ENCODE assay signal across 17 cellular contexts in genomic region chr5:34868736-34869135, GRCh38. TPM values are rescaled to one million over a fixed set of nuclear protein-coding genes. Genes with fewer than 3 reads are reported as not detected.
A peak's percentile ranks its signal among the peaks of the same experiment; 100 is the strongest.
DNase-seq lines count a peak whose midpoint lies in the region; ATAC-seq and TF ChIP-seq lines count a peak whose summit lies in the region.
"Had no signal": no experiment of that assay in that cellular context is flagged by ENCODE, and none has a peak within 500 bp of the region (broad histone marks: within the 10 kb centered on the region; RNA-seq: fewer than 3 reads in every experiment).

No MANE protein-coding gene starts in this region.

- TF ChIP-seq CTCF in neural crest cell (conservative IDR thresholded peaks at IDR 0.05) (no peak), heart right ventricle (IDR thresholded peaks at IDR 0.05) (no peak)

- no peaks in the 10 kb centered on the region for H3K9me2 ChIP-seq in GM23248 (ENCODE audit: insufficient read depth)

- peak overlapping the region; percentile 81 for H3K27ac Mint-ChIP-seq in neural crest cell (ENCODE audit: unreplicated experiment)
- H3K27ac Mint-ChIP-seq: CD8-positive, alpha-beta memory T cell had no signal

- in situ Hi-C loops in GM23248 (cut with MboI): no loop called here

- H3K36me3 ChIP-seq in heart right ventricle (no peaks in the 10 kb centered on the region), GM23248 (ENCODE audit: low read depth) (no peaks in the 10 kb centered on the region)
- H3K36me3 ChIP-seq: BLaER1 had no signal

- H3K27me3 ChIP-seq in heart right ventricle: no peaks in the 10 kb centered on the region
- no peaks in the 10 kb centered on the region for H3K27me3 ChIP-seq in GM23248 (replicated peaks; ENCODE audit: insufficient read depth)
- H3K27me3 ChIP-seq: BLaER1 had no signal

- no peak overlapping the region for H3K4me2 ChIP-seq in GM23248 (ENCODE audit: unreplicated experiment)
- H3K4me2 ChIP-seq: BLaER1 had no signal

- no peaks in the 10 kb centered on the region for H3K27me3 Mint-ChIP-seq in neural crest cell (ENCODE audit: low read depth)

- H2AFZ ChIP-seq in GM23248: no peak overlapping the region; the same call in 1 of the 2 replicates

- H3K4me1 Mint-ChIP-seq in neural crest cell: peaks cover 23% of the 10 kb centered on the region
- H3K4me1 Mint-ChIP-seq: CD8-positive, alpha-beta memory T cell had no signal

- H3K4me3 Mint-ChIP-seq in neural crest cell: no peak overlapping the region
- H3K4me3 Mint-ChIP-seq: CD8-positive, alpha-beta memory T cell had no signal

- H3K79me2 ChIP-seq in GM23248 (ENCODE audit: insufficient read depth): no peaks in the 10 kb centered on the region

- H3K36me3 Mint-ChIP-seq in neural crest cell (ENCODE audit: low read depth): peaks cover 10% of the 10 kb centered on the region
- H3K36me3 Mint-ChIP-seq: CD8-positive, alpha-beta memory T cell had no signal

- peak overlapping the region; percentile 85 for H3K27ac ChIP-seq in angular gyrus (ENCODE audit: low read depth, low read length)
- peak overlapping the region; percentile 75 for H3K27ac ChIP-seq in temporal lobe (ENCODE audit: low read depth, low read length)
- H3K27ac ChIP-seq in heart right ventricle: no peak overlapping the region
- H3K27ac ChIP-seq in GM23248: no peak overlapping the region
- H3K27ac ChIP-seq: BLaER1 had no signal

- H3F3A ChIP-seq in GM23248 (ENCODE audit: insufficient read depth): no peaks in the 10 kb centered on the region

- no peak for ATAC-seq in heart right ventricle
- ATAC-seq in activated CD4-positive, CD25-positive, alpha-beta regulatory T cell treated with anti-CD3 and anti-CD28 coated beads, Interleukin-2, amount 50 U/mL, for 24 hours: no peak
- ATAC-seq: HCT116 had no signal

- 95 to 97% methylated on average over 2 of the region's 2 CpGs for WGBS in heart right ventricle, 2 donors
- 93 to 95% methylated on average over 2 of the region's 2 CpGs for WGBS in GM23248 (ENCODE audit: low coverage in 1 of 2, low lambda C conversion rate in 2 of 2, missing lambda C conversion rate in 2 of 2), 2 experiments

- no peaks in the 10 kb centered on the region for H4K20me1 ChIP-seq in GM23248 (ENCODE audit: insufficient read depth)
- H4K20me1 ChIP-seq: BLaER1 had no signal

- no peaks in the 10 kb centered on the region for H3K9me3 ChIP-seq in heart right ventricle
- H3K9me3 ChIP-seq in GM23248 (ENCODE audit: low read depth): no peaks in the 10 kb centered on the region
- H3K9me3 ChIP-seq: BLaER1, Caco-2 had no signal

- intact Hi-C loops in heart right ventricle (cut with DNase I): no loop called here

- H3K4me3 ChIP-seq in heart right ventricle: no peak overlapping the region
- no peak overlapping the region for H3K4me3 ChIP-seq in GM23248
- H3K4me3 ChIP-seq: BLaER1 had no signal

- H3K4me1 ChIP-seq in heart right ventricle (peaks cover 0 to 3% (median 0%) of the 10 kb centered on the region in 9 donors), GM23248 (ENCODE audit: insufficient read depth) (no peaks in the 10 kb centered on the region)

- no peak overlapping the region for H3K9ac ChIP-seq in GM23248
- H3K9ac ChIP-seq: BLaER1 had no signal

- H3K9me3 Mint-ChIP-seq in neural crest cell: no peaks in the 10 kb centered on the region
- H3K9me3 Mint-ChIP-seq: CD8-positive, alpha-beta memory T cell had no signal

- peak; percentile 52 for DNase-seq in globus pallidus (ENCODE audit: low spot score)
- DNase-seq in neural crest cell (ENCODE audit: low read depth, low spot score): no peak
- DNase-seq in heart right ventricle: no peak
- no peak for DNase-seq in GM23248
- DNase-seq: 8988T; AML-193; Caco-2; CD8-positive, alpha-beta memory T cell; DMS53; GF-D8 had no signal

RNA-seq across cellular contexts. Expression of gene TTC23L, which starts 29.8 kb away (rescaled TPM):
- 1.6 and 2.3 TPM in 2 replicates for total RNA-seq in neural crest cell
- total RNA-seq in temporal lobe: 3.4 TPM
- under 1 TPM in 1 of 10 donors, not detected in 9; 0.66 TPM for total RNA-seq in heart right ventricle
- polyA plus RNA-seq in heart right ventricle: under 1 TPM in 1 of 2 donors, not detected in 1; 0.12 TPM
- total RNA-seq in GM23248 (2014; rRNA removed; shearing (Covaris generic)): under 0.01 TPM in 1 of 2 replicates, not detected in the other
- polyA plus RNA-seq in GM23248 (2016; fragmentation: Nextera tagmentation; extraction: Ambion mirVana): not detected in 2 replicates
- total RNA-seq: H4, HT-29 had no signal
- polyA plus RNA-seq: CD8-positive, alpha-beta memory T cell had no signal

RNA-seq across cellular contexts. Expression of gene RAD1, which starts 46.6 kb away (rescaled TPM):
- total RNA-seq in neural crest cell (36.1 and 43.6 TPM in 2 replicates), temporal lobe (25.1 TPM), heart right ventricle (10 to 100 TPM; 18.9 to 27.5 (median 23.9) TPM)
- polyA plus RNA-seq in heart right ventricle (10 to 100 TPM; 13.3 to 13.5 TPM), GM23248 (2016; fragmentation: Nextera tagmentation; extraction: Ambion mirVana) (53.6 and 56.4 TPM in 2 replicates)
- 26.3 and 42.9 TPM in 2 replicates for total RNA-seq in GM23248 (2014; rRNA removed; shearing (Covaris generic))

RNA-seq across cellular contexts. Expression of gene BRIX1, which starts 46.8 kb away (rescaled TPM):
- 43.2 and 51.3 TPM in 2 replicates for total RNA-seq in neural crest cell
- 22.6 TPM for total RNA-seq in temporal lobe
- 10 to 100 TPM in 9 of 10 donors, 1 to 10 TPM in 1; 9.5 to 17.2 (median 14.9) TPM for total RNA-seq in heart right ventricle
- polyA plus RNA-seq in heart right ventricle: 10 to 100 TPM; 12.0 to 15.3 TPM
- 22.5 and 39.7 TPM in 2 replicates for total RNA-seq in GM23248 (2014; rRNA removed; shearing (Covaris generic))
- 45.8 and 49.6 TPM in 2 replicates for polyA plus RNA-seq in GM23248 (2016; fragmentation: Nextera tagmentation; extraction: Ambion mirVana)

Comparison
In these comparisons a context has a peak if more than half of its experiments do, and no peak if none do; other contexts are left out.
1. H3K27ac ChIP-seq: peak in angular gyrus (single experiment) and temporal lobe (single experiment); none in heart right ventricle (0 of 10) and GM23248 (single experiment).